Comparison of ENCODE assay signal across 33 cellular contexts in the genomic region with DNA sequence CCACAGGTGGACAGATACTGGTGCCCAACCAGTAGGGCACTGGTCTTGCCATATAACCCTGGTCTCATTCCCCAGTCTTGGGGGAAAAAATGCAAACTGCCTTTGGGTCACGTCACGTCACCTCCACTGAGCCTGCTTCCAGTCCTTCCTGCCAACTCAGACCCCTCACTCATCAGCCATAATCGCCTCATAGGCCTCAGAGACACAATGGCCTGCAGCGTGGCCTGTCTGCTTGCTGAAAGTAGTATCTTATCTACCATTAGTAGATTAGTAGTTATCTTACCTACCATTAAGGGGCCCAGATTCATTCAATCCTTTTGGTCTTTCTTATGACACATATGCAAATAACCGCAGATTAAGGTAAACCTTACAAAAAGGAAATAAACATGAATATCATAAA.
"Had no signal": no experiment of that assay in that cellular context is flagged by ENCODE, and none has a peak within 500 bp of the region (broad histone marks: within the 10 kb centered on the region; RNA-seq: fewer than 3 reads in every experiment).

No MANE protein-coding gene starts in this region.

- DNase-seq: Karpas-422, Kasumi-1, KG1, MM.1S, MV-4-11, NCI-H1048, NCI-H1092, NCI-H1092 treated with DMSO at 0.1 percent for 48 hours, NCI-H1105, NCI-H1105 treated with DMSO at 0.1 percent for 48 hours, NCI-H1417, NCI-H1417 treated with DMSO at 0.1 percent for 48 hours, NCI-H1436, NCI-H1436 treated with DMSO at 0.1 percent for 48 hours, NCI-H146, NCI-H1694, NCI-H1694 treated with DMSO at 0.1 percent for 48 hours, NCI-H187, NCI-H187 treated with DMSO at 0.1 percent for 48 hours, NCI-H1930, NCI-H2029, NCI-H2081, NCI-H2081 treated with DMSO at 0.1 percent for 48 hours, NCI-H2107, NCI-H2171, NCI-H2171 treated with DMSO at 0.1 percent for 48 hours, NCI-H2227 treated with DMSO at 0.1 percent for 48 hours, NCI-H226, NCI-H345, NCI-H446 treated with DMSO at 0.1 percent for 48 hours, NCI-H510A had no signal

- H3K36me3 ChIP-seq: MG63 had no signal

- H3K27ac ChIP-seq: KMS-11 had no signal

- H3K27me3 ChIP-seq: MG63 had no signal

- H3K9ac ChIP-seq: KMS-11 had no signal

- H3K4me3 ChIP-seq: MG63 had no signal

- H3K4me2 ChIP-seq: KMS-11 had no signal
